Comparison of ENCODE assay signal across 8 cellular contexts in the genomic region with DNA sequence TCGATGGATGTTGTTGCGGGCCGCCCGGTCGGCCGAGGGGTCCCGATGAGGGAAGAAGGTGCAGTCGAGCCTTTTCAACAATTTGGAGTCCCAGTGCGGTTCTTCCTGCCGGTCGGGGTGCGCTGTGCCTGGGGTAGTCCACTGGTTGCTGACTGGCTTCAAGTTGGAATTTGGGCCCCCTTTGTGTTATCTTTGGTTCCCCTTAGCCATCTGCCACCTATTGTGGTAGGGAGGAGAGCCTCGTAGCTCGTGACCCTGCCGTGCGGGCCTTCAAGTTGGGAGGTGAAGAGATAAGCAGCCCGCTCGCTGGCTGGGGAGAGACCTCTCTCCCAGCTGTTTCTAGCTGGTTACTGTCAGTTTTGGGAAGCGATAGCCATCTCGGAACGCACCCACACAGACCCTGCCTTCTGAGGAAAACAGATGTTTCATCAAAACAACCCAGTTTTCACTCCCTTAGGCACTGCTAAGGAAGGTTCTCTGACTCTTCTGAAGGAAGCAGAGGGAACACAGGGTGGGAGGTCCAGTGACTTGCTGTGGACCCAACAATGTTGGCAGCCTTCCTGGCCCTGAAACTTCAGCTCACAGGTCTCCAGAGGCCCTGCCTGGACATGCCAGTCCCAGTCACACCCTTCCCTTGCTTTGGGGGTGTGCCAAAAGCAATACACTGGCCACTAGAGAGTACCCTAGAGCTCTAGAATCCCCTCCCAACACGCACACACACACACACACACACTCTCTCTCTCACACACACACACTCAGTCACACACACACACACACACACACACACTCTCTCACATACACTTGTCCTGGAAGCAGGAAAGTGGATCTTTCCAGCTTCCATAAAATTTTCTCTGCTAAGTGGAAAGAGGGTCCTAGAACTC. TPM values are rescaled to one million over a fixed set of nuclear protein-coding genes. Genes with fewer than 3 reads are reported as not detected.
DNase-seq lines count a peak whose midpoint lies in the region; ATAC-seq, FAIRE-seq and TF ChIP-seq lines count a peak whose summit lies in the region.

No MANE protein-coding gene starts in this region.

- CTCF ChIA-PET in CD8-positive, alpha-beta memory T cell (lab: Charles Lee) = interaction anchor here (0.8 to 9.0 kb wide), 17 partner anchors 8 to 41 kb away, joined by 3 to 116 read pairs (median 10); no protein-coding TSS in a partner anchor

- peaks cover 37% of the 10 kb centered on the region for H3K79me2 ChIP-seq in astrocyte (ENCODE audit: insufficient read depth, low read length)

- peaks cover 38% of the 10 kb centered on the region for H3K36me3 ChIP-seq in CD8-positive, alpha-beta memory T cell (ENCODE audit: insufficient read depth, low read length)
- peaks cover 6% of the 10 kb centered on the region for H3K36me3 ChIP-seq in astrocyte (ENCODE audit: insufficient read depth, low read length)

- H3K4me1 ChIP-seq in CD8-positive, alpha-beta memory T cell (ENCODE audit: insufficient read depth, low read length) = peaks cover 50% of the 10 kb centered on the region
- peaks cover 26% of the 10 kb centered on the region for H3K4me1 ChIP-seq in astrocyte (ENCODE audit: insufficient read depth, low read length)

- H3K27ac Mint-ChIP-seq in CD8-positive, alpha-beta memory T cell = peak overlapping the region; percentile 96 to 100 (median 98)
- peak overlapping the region; percentile 81 for H3K27ac Mint-ChIP-seq in astrocyte (ENCODE audit: unreplicated experiment)

- no peaks in the 10 kb centered on the region for H3K27me3 ChIP-seq in CD8-positive, alpha-beta memory T cell (ENCODE audit: insufficient read depth, low read length, poor library complexity, severe bottlenecking)
- H3K27me3 ChIP-seq in astrocyte (ENCODE audit: insufficient read depth, low read length) = peaks cover under 1% of the 10 kb centered on the region

- FAIRE-seq in RCC 7860 (lab: Jason Lieb, UNC) = no peak
- FAIRE-seq in astrocyte (lab: Jason Lieb, UNC) = no peak

- no peaks in the 10 kb centered on the region for H3K9me3 Mint-ChIP-seq in CD8-positive, alpha-beta memory T cell
- H3K9me3 Mint-ChIP-seq in astrocyte (ENCODE audit: unreplicated experiment) = no peaks in the 10 kb centered on the region

- H3K27me3 Mint-ChIP-seq in CD8-positive, alpha-beta memory T cell = peaks cover 0 to 14% of the 10 kb centered on the region in 2 donors
- peaks cover 15% of the 10 kb centered on the region for H3K27me3 Mint-ChIP-seq in astrocyte (ENCODE audit: low read depth, unreplicated experiment)

- peaks cover 63 to 70% (median 66%) of the 10 kb centered on the region in 3 donors for H3K4me1 Mint-ChIP-seq in CD8-positive, alpha-beta memory T cell
- H3K4me1 Mint-ChIP-seq in astrocyte (ENCODE audit: low read depth, unreplicated experiment) = peaks cover 39% of the 10 kb centered on the region

- ATAC-seq in HG03045 (IDR thresholded peaks at IDR 0.05; ENCODE audit: unreplicated experiment) = peak; percentile 1
- ATAC-seq in left ventricle myocardium superior = peak; percentile 66

- intact Hi-C loops in left ventricle myocardium superior (cut with micrococcal nuclease) = no loop called here

- H3K4me2 ChIP-seq in astrocyte (ENCODE audit: low read length) = peak overlapping the region; percentile 93

- no peak for TF ChIP-seq CTCF in astrocyte (IDR thresholded peaks at IDR 0.05; ENCODE audit: insufficient read depth, low read depth, low read length)

- peak overlapping the region; percentile 98 for H3K27ac ChIP-seq in CD8-positive, alpha-beta memory T cell (ENCODE audit: low read depth, low read length)
- peak overlapping the region; percentile 53 for H3K27ac ChIP-seq in astrocyte (ENCODE audit: low read depth, low read length)

- peaks cover 22 to 57% (median 31%) of the 10 kb centered on the region in 3 donors for H3K36me3 Mint-ChIP-seq in CD8-positive, alpha-beta memory T cell
- peaks cover 9% of the 10 kb centered on the region for H3K36me3 Mint-ChIP-seq in astrocyte (ENCODE audit: low read depth, unreplicated experiment)

- peak overlapping the region; percentile 53 for H2AFZ ChIP-seq in astrocyte (ENCODE audit: low read depth, low read length)

- H3K9me3 ChIP-seq in CD8-positive, alpha-beta memory T cell (ENCODE audit: low read length) = no peaks in the 10 kb centered on the region
- H3K9me3 ChIP-seq in astrocyte (ENCODE audit: insufficient read depth, low read depth, low read length) = no peaks in the 10 kb centered on the region

- H3K4me3 ChIP-seq in CD8-positive, alpha-beta memory T cell (ENCODE audit: low read length) = peak overlapping the region; percentile 92
- peak overlapping the region; percentile 72 for H3K4me3 ChIP-seq in astrocyte (ENCODE audit: insufficient read depth, low read depth, low read length)

- peak overlapping the region; percentile 92 to 99 (median 98) for H3K4me3 Mint-ChIP-seq in CD8-positive, alpha-beta memory T cell
- H3K4me3 Mint-ChIP-seq in astrocyte (ENCODE audit: unreplicated experiment) = peak overlapping the region; percentile 97

- peaks cover 49% of the 10 kb centered on the region for H4K20me1 ChIP-seq in astrocyte (ENCODE audit: insufficient read depth, low read length)

- POLR2A ChIA-PET in CD8-positive, alpha-beta memory T cell (lab: Charles Lee) = interaction anchor here (1.0 to 9.2 kb wide), 9 partner anchors 11 to 36 kb away, joined by 3 to 261 read pairs (median 12); no protein-coding TSS in a partner anchor

- DNase-seq in CD8-positive, alpha-beta memory T cell = peak in 4 of 5 donors; percentile 29 to 64 (median 52)
- peak; percentile 51 for DNase-seq in RCC 7860 (ENCODE audit: low spot score)
- peak; percentile 81 for DNase-seq in astrocyte (ENCODE audit: low read depth)
- DNase-seq in left ventricle myocardium superior = peak; percentile 87
- DNase-seq in pons (ENCODE audit: low spot score) = peak; percentile 91
- no peak for DNase-seq in HuH-7 (ENCODE audit: low spot score)
- DNase-seq in amniotic stem cell (lab: John Stamatoyannopoulos, UW) = no peak

- peak overlapping the region; percentile 86 for H3K9ac ChIP-seq in astrocyte (ENCODE audit: low read length)

RNA-seq across cellular contexts. Expression of a gene that starts 1.0 kb away (rescaled TPM):
- total RNA-seq in CD8-positive, alpha-beta memory T cell = 100 to 1,000 TPM in 1 of 2 experiments, 10 to 100 TPM in 1; 97.8 to 102 TPM
- 138 TPM for polyA plus RNA-seq in CD8-positive, alpha-beta memory T cell
- 46.4 and 58.3 TPM in 2 replicates for total RNA-seq in astrocyte
- total RNA-seq in left ventricle myocardium superior = 41.3 TPM

RNA-seq across cellular contexts. Expression of a gene that starts 44.6 kb away (rescaled TPM):
- 1 to 10 TPM in 1 of 2 experiments, under 1 TPM in 1; 0.51 to 1.2 TPM for total RNA-seq in CD8-positive, alpha-beta memory T cell
- not detected for polyA plus RNA-seq in CD8-positive, alpha-beta memory T cell
- total RNA-seq in astrocyte = not detected in 2 replicates
- total RNA-seq in left ventricle myocardium superior = 9.6 TPM

Comparison
In these comparisons a context has a peak if more than half of its experiments do, and no peak if none do; other contexts are left out.
1. DNase-seq: peak in CD8-positive, alpha-beta memory T cell (4 of 5), RCC 7860 (single experiment), astrocyte (single experiment), left ventricle myocardium superior (single experiment) and pons (single experiment); none in HuH-7 (single experiment) and amniotic stem cell (single experiment).